Comparison of ENCODE assay signal across 1 cellular context in the genomic region with DNA sequence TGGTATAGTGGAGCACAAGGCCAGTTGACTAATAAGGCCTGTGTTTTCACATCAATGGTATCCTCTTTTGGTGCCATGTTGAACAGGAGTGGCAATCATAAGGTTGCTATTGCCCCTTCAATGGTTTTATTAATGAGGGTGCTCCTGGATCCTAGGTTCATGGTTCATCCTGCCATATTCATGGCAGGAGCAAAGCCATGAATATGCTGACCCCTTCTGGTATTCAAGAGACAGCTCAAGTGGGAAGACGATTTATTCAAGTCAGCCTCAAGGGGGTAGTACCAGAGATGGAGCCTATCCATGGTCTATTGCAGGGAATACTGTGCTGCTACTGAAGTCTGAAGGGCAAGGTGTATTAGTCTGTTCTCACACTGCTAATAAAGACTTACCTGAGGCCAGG.
TF ChIP-seq lines count a peak whose summit lies in the region.

No MANE protein-coding gene starts in this region.

TF ChIP-seq in K562, 482 proteins besides CTCF, POLR2A, EP300 and RAD21 (continued from another document):
- TF ChIP-seq THRA (IDR thresholded peaks at IDR 0.05) (no peak), CHAMP1 (IDR thresholded peaks at IDR 0.05) (peak; percentile 50; the same call in 1 of the 2 replicates), SNIP1 (IDR thresholded peaks at IDR 0.05; ENCODE audit: low read depth) (no peak)
